In genomic region chr9:136796238-136796774, GRCh38 we compare ENCODE assay signal across 16 cellular contexts. TPM values are rescaled to one million over a fixed set of nuclear protein-coding genes. Genes with fewer than 3 reads are reported as not detected.
DNase-seq lines count a peak whose midpoint lies in the region; ATAC-seq and TF ChIP-seq lines count a peak whose summit lies in the region.
"Had no signal": no experiment of that assay in that cellular context is flagged by ENCODE, and none has a peak within 500 bp of the region (broad histone marks: within the 10 kb centered on the region; RNA-seq: fewer than 3 reads in every experiment).

Gene CCDC183, plus strand, starts transcription at chr9:136796338. Its CDS starts 60 bp downstream, at chr9:136796398.

- peaks cover 49% of the 10 kb centered on the region for H3K4me1 ChIP-seq in DOHH2 (ENCODE audit: control insufficient read depth, low read length)
- peaks cover 73% of the 10 kb centered on the region for H3K4me1 ChIP-seq in Karpas-422 (ENCODE audit: low read length)
- peaks cover 20% of the 10 kb centered on the region for H3K4me1 ChIP-seq in endodermal cell (ENCODE audit: control insufficient read depth, insufficient read depth, low read length)
- H3K4me1 ChIP-seq in neutrophil (ENCODE audit: control insufficient read depth in 1 of 2, insufficient read depth in 1 of 2, low read depth in 1 of 2, low read length in 1 of 2), result peaks cover 57 to 73% of the 10 kb centered on the region in 2 experiments

- H3K9me3 ChIP-seq in DOHH2 (ENCODE audit: control insufficient read depth, insufficient read depth, low read length) (no peaks in the 10 kb centered on the region), Karpas-422 (ENCODE audit: low read length) (no peaks in the 10 kb centered on the region), endodermal cell (ENCODE audit: control insufficient read depth, low read length) (no peaks in the 10 kb centered on the region), neutrophil (no peaks in the 10 kb centered on the region)
- H3K9me3 ChIP-seq: lower lobe of right lung had no signal

- ATAC-seq in GM19351 (IDR thresholded peaks at IDR 0.05; ENCODE audit: unreplicated experiment), result no peak
- ATAC-seq: CD8-positive, alpha-beta T cell; lower lobe of right lung; stimulated activated naive CD8-positive, alpha-beta T cell treated with anti-CD3 and anti-CD28 coated beads, Interleukin-15, amount 100 ng/mL, for 72 hours had no signal

- H3K27me3 Mint-ChIP-seq in endodermal cell (ENCODE audit: insufficient read depth), result peaks cover 7% of the 10 kb centered on the region
- H3K27me3 Mint-ChIP-seq in activated CD4-positive, alpha-beta memory T cell treated with anti-CD3 and anti-CD28 coated beads, Interleukin-2, amount 10 ng/mL, durations not matched to agents 7 days and 5 days, result peaks cover 24% of the 10 kb centered on the region

- H3K36me3 ChIP-seq in DOHH2 (ENCODE audit: control insufficient read depth, low read length), result peaks cover 9% of the 10 kb centered on the region; the same call in 1 of the 2 replicates
- H3K36me3 ChIP-seq in Karpas-422 (ENCODE audit: insufficient read depth, low read length), result no peaks in the 10 kb centered on the region
- H3K36me3 ChIP-seq in endodermal cell (ENCODE audit: control insufficient read depth, insufficient read depth, low read length), result peaks cover 23% of the 10 kb centered on the region
- no peaks in the 10 kb centered on the region for H3K36me3 ChIP-seq in neutrophil

- peak within 1 kb of the TSS; percentile 47 for H3K4me2 ChIP-seq in DOHH2 (ENCODE audit: low read length)
- H3K4me2 ChIP-seq in Karpas-422 (ENCODE audit: low read depth, low read length, poor library complexity, severe bottlenecking), result peak within 1 kb of the TSS; percentile 44

- peaks cover 17% of the 10 kb centered on the region for H3K36me3 Mint-ChIP-seq in endodermal cell (ENCODE audit: low read depth)
- H3K36me3 Mint-ChIP-seq in activated CD4-positive, alpha-beta memory T cell treated with anti-CD3 and anti-CD28 coated beads, Interleukin-2, amount 10 ng/mL, durations not matched to agents 7 days and 5 days (ENCODE audit: low read depth), result peaks cover 4% of the 10 kb centered on the region

- H3K9ac ChIP-seq in Karpas-422 (ENCODE audit: low read length) (peak within 1 kb of the TSS; percentile 43), endodermal cell (ENCODE audit: extremely low read depth, low read length, poor library complexity, severe bottlenecking) (peak within 1 kb of the TSS; percentile 57)

- H3K9me3 Mint-ChIP-seq in endodermal cell, result no peaks in the 10 kb centered on the region
- no peaks in the 10 kb centered on the region for H3K9me3 Mint-ChIP-seq in activated CD4-positive, alpha-beta memory T cell treated with anti-CD3 and anti-CD28 coated beads, Interleukin-2, amount 10 ng/mL, durations not matched to agents 7 days and 5 days
- H3K9me3 Mint-ChIP-seq: activated B cell treated with CpG ODN at 0.5 μM for 24 hours; CD8-positive, alpha-beta T cell; stimulated activated naive CD8-positive, alpha-beta T cell treated with anti-CD3 and anti-CD28 coated beads, Interleukin-15, amount 100 ng/mL, for 72 hours had no signal

- H3K27ac ChIP-seq in DOHH2 (ENCODE audit: low read depth, low read length), result no peak within 1 kb of the TSS
- peak within 1 kb of the TSS; percentile 64 for H3K27ac ChIP-seq in Karpas-422 (ENCODE audit: low read length)
- peak within 1 kb of the TSS; percentile 77 for H3K27ac ChIP-seq in endodermal cell (ENCODE audit: low read depth, low read length)
- peak within 1 kb of the TSS; percentile 61 for H3K27ac ChIP-seq in neutrophil
- H3K27ac ChIP-seq: lower lobe of right lung had no signal

- H4K20me1 ChIP-seq in DOHH2 (ENCODE audit: control insufficient read depth, insufficient read depth, low read depth, low read length) (no peaks in the 10 kb centered on the region; the same call in 1 of the 2 replicates), Karpas-422 (ENCODE audit: insufficient read depth, low read depth, low read length) (peaks cover 21% of the 10 kb centered on the region)

- H3K79me2 ChIP-seq in DOHH2 (ENCODE audit: control insufficient read depth, low read length), result peaks cover 3% of the 10 kb centered on the region; the same call in 1 of the 2 replicates
- peaks cover 3% of the 10 kb centered on the region; the same call in 1 of the 2 replicates for H3K79me2 ChIP-seq in Karpas-422 (ENCODE audit: low read length)

- DNase-seq in Karpas-422 (no peak), endodermal cell (no peak), KBM-7 (no peak), OCI-M1 (lab: John Stamatoyannopoulos, UW) (no peak)
- DNase-seq in activated CD4-positive, alpha-beta memory T cell treated with anti-CD3 and anti-CD28 coated beads, Interleukin-2, amount 10 ng/mL, durations not matched to agents 7 days and 5 days, result no peak
- DNase-seq: activated B cell treated with CpG ODN at 0.5 μM for 24 hours; activated naive CD4-positive, alpha-beta T cell; CD8-positive, alpha-beta T cell; effector memory CD4-positive, alpha-beta T cell; lower lobe of right lung; NCI-H446 treated with DMSO at 0.1 percent for 48 hours; occipital lobe; stimulated activated naive CD8-positive, alpha-beta T cell treated with anti-CD3 and anti-CD28 coated beads, Interleukin-15, amount 100 ng/mL, for 72 hours had no signal

- H3K4me3 Mint-ChIP-seq in endodermal cell, result peak within 1 kb of the TSS; percentile 38
- no peak within 1 kb of the TSS for H3K4me3 Mint-ChIP-seq in activated CD4-positive, alpha-beta memory T cell treated with anti-CD3 and anti-CD28 coated beads, Interleukin-2, amount 10 ng/mL, durations not matched to agents 7 days and 5 days
- H3K4me3 Mint-ChIP-seq: activated B cell treated with CpG ODN at 0.5 μM for 24 hours; stimulated activated naive CD8-positive, alpha-beta T cell treated with anti-CD3 and anti-CD28 coated beads, Interleukin-15, amount 100 ng/mL, for 72 hours had no signal

- CTCF ChIA-PET in activated CD4-positive, alpha-beta memory T cell treated with anti-CD3 and anti-CD28 coated beads, Interleukin-2, amount 10 ng/mL, durations not matched to agents 7 days and 5 days (lab: Charles Lee), result no interaction called here

- H3K9me2 ChIP-seq in DOHH2 (replicated peaks; ENCODE audit: control insufficient read depth, low read length) (no peaks in the 10 kb centered on the region), Karpas-422 (replicated peaks; ENCODE audit: insufficient read depth, low read length) (no peaks in the 10 kb centered on the region)

- H3K27ac Mint-ChIP-seq in endodermal cell, result peak within 1 kb of the TSS; percentile 96
- no peak within 1 kb of the TSS for H3K27ac Mint-ChIP-seq in activated CD4-positive, alpha-beta memory T cell treated with anti-CD3 and anti-CD28 coated beads, Interleukin-2, amount 10 ng/mL, durations not matched to agents 7 days and 5 days
- H3K27ac Mint-ChIP-seq: activated B cell treated with CpG ODN at 0.5 μM for 24 hours; CD8-positive, alpha-beta T cell; stimulated activated naive CD8-positive, alpha-beta T cell treated with anti-CD3 and anti-CD28 coated beads, Interleukin-15, amount 100 ng/mL, for 72 hours had no signal

- WGBS in endodermal cell (ENCODE audit: insufficient coverage in 1 of 2, insufficient read length in 1 of 2), 2 experiments, result 74 to 75% methylated on average over 4 to 5 of the region's 5 CpGs

- H2AFZ ChIP-seq in Karpas-422 (ENCODE audit: low read length), result no peak within 1 kb of the TSS

- H3K4me1 Mint-ChIP-seq in endodermal cell, result peaks cover 35% of the 10 kb centered on the region
- H3K4me1 Mint-ChIP-seq in activated CD4-positive, alpha-beta memory T cell treated with anti-CD3 and anti-CD28 coated beads, Interleukin-2, amount 10 ng/mL, durations not matched to agents 7 days and 5 days, result peaks cover 28% of the 10 kb centered on the region

- H3F3A ChIP-seq in DOHH2 (ENCODE audit: control insufficient read depth, insufficient read depth), result 0 out of 2 replicates have a peak, but pooled peaks cover 7% of the 10 kb centered on the region

- in situ Hi-C loops in KBM-7 (cut with MboI; ENCODE audit: low pct_unique_long_range_greater_than_20kb, low sequenced_read_pairs), result no loop called here

- TF ChIP-seq CTCF in DOHH2 (IDR thresholded peaks at IDR 0.05; ENCODE audit: low read depth, low read length, poor library complexity, severe bottlenecking) (no peak), endodermal cell (conservative IDR thresholded peaks at IDR 0.05) (no peak), neutrophil (IDR thresholded peaks at IDR 0.05) (no peak)

- POLR2A ChIA-PET in activated CD4-positive, alpha-beta memory T cell treated with anti-CD3 and anti-CD28 coated beads, Interleukin-2, amount 10 ng/mL, durations not matched to agents 7 days and 5 days (lab: Charles Lee), result interaction anchor here (1.0 to 1.2 kb wide), 2 partner anchors 11 to 29 kb away, joined by 3 read pairs; partner anchors contain the start of gene RABL6

- H3K27me3 ChIP-seq in DOHH2 (ENCODE audit: control insufficient read depth, low read length) (peaks cover 21% of the 10 kb centered on the region), Karpas-422 (ENCODE audit: low read length) (no peaks in the 10 kb centered on the region), endodermal cell (ENCODE audit: control insufficient read depth, insufficient read depth, low read length, poor library complexity, severe bottlenecking) (no peaks in the 10 kb centered on the region), neutrophil (peaks cover 53% of the 10 kb centered on the region)

- 0 out of 2 replicates have a peak within 1 kb of the TSS, but pooled peaks have one; percentile 20 for H3K4me3 ChIP-seq in DOHH2 (ENCODE audit: low read length)
- peak within 1 kb of the TSS; percentile 18; the same call in 1 of the 2 replicates for H3K4me3 ChIP-seq in Karpas-422 (ENCODE audit: low read length)
- peak within 1 kb of the TSS; percentile 40 for H3K4me3 ChIP-seq in endodermal cell (ENCODE audit: low read length)
- H3K4me3 ChIP-seq in neutrophil (ENCODE audit: low read depth in 1 of 2, low read length in 1 of 2), result peak within 1 kb of the TSS in 1 of 2 experiments; percentile 10
- H3K4me3 ChIP-seq: lower lobe of right lung had no signal

RNA-seq across cellular contexts. Expression of gene CCDC183, which starts in this region (rescaled TPM):
- total RNA-seq in Karpas-422 (2014; rRNA removed; shearing (Covaris generic); ENCODE audit: low replicate concordance), result 1.6 TPM in 1 of 2 replicates, not detected in the other
- total RNA-seq in endodermal cell, result 10 to 100 TPM; 10.9 to 13.4 TPM
- polyA plus RNA-seq in endodermal cell (2013, experiment 1 of 2), result 4.6 TPM
- polyA plus RNA-seq in endodermal cell (2013, experiment 2 of 2), result 5.1 TPM
- total RNA-seq in activated CD4-positive, alpha-beta memory T cell treated with anti-CD3 and anti-CD28 coated beads, Interleukin-2, amount 10 ng/mL, durations not matched to agents 7 days and 5 days, result 1 to 10 TPM in 1 of 2 experiments, under 1 TPM in 1; 0.96 to 1.4 TPM
- total RNA-seq: activated B cell treated with CpG ODN at 0.5 μM for 24 hours had no signal
